In the genomic region with DNA sequence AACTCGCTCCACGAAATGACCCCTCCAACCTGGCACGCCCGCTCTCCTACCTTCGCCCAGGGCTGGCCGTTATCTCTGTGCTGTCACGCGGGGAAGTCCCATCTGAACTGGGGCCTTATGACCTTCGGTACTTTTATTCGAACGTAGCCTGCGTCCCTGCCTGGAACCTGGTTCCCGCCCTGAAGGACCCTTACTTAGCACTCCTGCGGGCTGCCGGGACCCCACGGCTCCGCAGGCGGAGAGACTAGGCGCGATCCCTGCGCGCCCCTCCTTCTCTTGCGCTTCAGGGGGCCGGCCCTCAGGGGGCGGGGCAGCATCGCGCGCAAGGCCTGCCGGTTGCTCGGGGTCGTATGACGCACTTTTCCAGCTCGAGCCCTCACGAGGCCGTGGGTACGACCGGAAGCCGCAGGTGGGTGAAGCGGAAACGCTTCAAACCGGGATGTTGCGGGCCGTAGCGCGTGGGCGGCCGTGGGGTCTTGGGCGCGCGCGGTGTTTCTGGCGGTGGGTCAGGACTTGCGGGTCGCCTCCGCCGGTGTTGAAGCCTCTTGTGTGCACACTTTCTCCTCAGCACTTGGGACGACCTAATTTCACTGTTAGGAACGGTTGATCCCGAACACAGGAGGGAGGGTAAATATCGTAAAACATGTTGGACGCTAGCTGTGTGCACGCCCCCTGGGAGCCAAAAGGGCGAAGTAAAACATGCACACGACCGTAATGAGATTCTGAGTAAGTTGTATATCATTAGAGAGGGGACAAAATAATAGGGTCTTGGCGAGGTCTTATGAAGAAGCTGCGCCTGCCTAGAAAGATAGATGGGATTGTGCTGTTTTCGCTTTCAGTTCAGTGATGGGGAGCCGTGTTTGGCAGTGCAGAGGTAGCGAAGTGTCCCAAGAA, we compare ENCODE assay signal across 1 cellular context.
A peak's percentile ranks its signal among the peaks of the same experiment; 100 is the strongest.
TF ChIP-seq lines count a peak whose summit lies in the region.

LIPT1 (plus strand) TSS at position 325 of the 894 bp plus-strand sequence. CDS start 6,991 bp downstream, outside the sequence.
TSGA10 (minus strand) TSS at position 300 of the 894 bp plus-strand sequence. CDS start 45,503 bp downstream, outside the sequence.

TF ChIP-seq in H1, 55 proteins besides CTCF, POLR2A, EP300 and RAD21 (continues in another document):
- TF ChIP-seq TCF12 (IDR thresholded peaks at IDR 0.05; ENCODE audit: low read depth, low read length) (no peak), BRCA1 (IDR thresholded peaks at IDR 0.05; ENCODE audit: low read depth, low read length) (no peak), YY1 (IDR thresholded peaks at IDR 0.05; ENCODE audit: low read depth, low read length) (no peak), SP4 (IDR thresholded peaks at IDR 0.05; ENCODE audit: low read length) (no peak), CBX5 (IDR thresholded peaks at IDR 0.05; ENCODE audit: low read depth, low read length) (no peak), ATF3 (IDR thresholded peaks at IDR 0.05; ENCODE audit: insufficient read depth, low read depth, low read length) (no peak), SP2 (IDR thresholded peaks at IDR 0.05; ENCODE audit: low read length) (no peak), HDAC2 (IDR thresholded peaks at IDR 0.05; ENCODE audit: borderline replicate concordance in 1 of 2, low read depth in 2 of 2, low read length in 2 of 2) (peak in 1 of 2 experiments; percentile 66; a peak in 2 of 4 replicates), RFX5 (IDR thresholded peaks at IDR 0.05; ENCODE audit: borderline replicate concordance, low read depth, low read length) (no peak), CEBPB (IDR thresholded peaks at IDR 0.05; ENCODE audit: low read depth, low read length) (no peak), TBP (IDR thresholded peaks at IDR 0.05; ENCODE audit: low read depth, low read length) (peak; percentile 54; the same call in 1 of the 2 replicates), SIX5 (IDR thresholded peaks at IDR 0.05; ENCODE audit: low read depth, low read length) (no peak), POLR2AphosphoS5 (IDR thresholded peaks at IDR 0.05; ENCODE audit: low read depth, low read length) (peak; percentile 82), GTF2F1 (IDR thresholded peaks at IDR 0.05; ENCODE audit: borderline replicate concordance, low read depth, low read length) (no peak), BACH1 (IDR thresholded peaks at IDR 0.05; ENCODE audit: low read length) (peak; percentile 54; the same call in 1 of the 2 replicates), KDM4A (IDR thresholded peaks at IDR 0.05; ENCODE audit: low read depth, low read length, severe bottlenecking) (peak; percentile 96), RNF2 (IDR thresholded peaks at IDR 0.05; ENCODE audit: borderline replicate concordance, low read depth, low read length, missing control alignments, poor library complexity, severe bottlenecking) (no peak), CREB1 (IDR thresholded peaks at IDR 0.05) (peak; percentile 80), SUZ12 (IDR thresholded peaks at IDR 0.05; ENCODE audit: low read length) (no peak), NANOG (IDR thresholded peaks at IDR 0.05; ENCODE audit: insufficient read depth, low read depth, low read length, poor library complexity, severe bottlenecking) (no peak), EGR1 (IDR thresholded peaks at IDR 0.05; ENCODE audit: borderline replicate concordance, low read depth, low read length) (peak; percentile 81), EZH2 (IDR thresholded peaks at IDR 0.05; ENCODE audit: low read depth, low read length, severe bottlenecking) (no peak), MAFK (IDR thresholded peaks at IDR 0.05; ENCODE audit: low read depth, low read length) (no peak), GABPA (IDR thresholded peaks at IDR 0.05; ENCODE audit: borderline replicate concordance, insufficient read depth, low read length) (peak; percentile 63; the same call in 1 of the 2 replicates), PHF8 (conservative IDR thresholded peaks at IDR 0.05; ENCODE audit: low read depth, low read length) (peak; percentile 91), SP1 (IDR thresholded peaks at IDR 0.05; ENCODE audit: low read depth, low read length) (no peak), NRF1 (IDR thresholded peaks at IDR 0.05; ENCODE audit: low read depth, low read length) (no peak), ASH2L (IDR thresholded peaks at IDR 0.05; ENCODE audit: low read length) (peak; percentile 93), TEAD4 (IDR thresholded peaks at IDR 0.05; ENCODE audit: low read depth, low read length) (0 out of 2 replicates have a peak, but pooled peaks have one; percentile 4), HDAC6 (IDR thresholded peaks at IDR 0.05; ENCODE audit: low read depth, low read length) (no peak), ATF2 (IDR thresholded peaks at IDR 0.05; ENCODE audit: low read length) (no peak; the same call in 1 of the 2 replicates), KDM5A (IDR thresholded peaks at IDR 0.05; ENCODE audit: low read length) (no peak), TAF1 (IDR thresholded peaks at IDR 0.05; ENCODE audit: low read depth, low read length) (peak; percentile 76), BCL11A (IDR thresholded peaks at IDR 0.05; ENCODE audit: low read depth in 2 of 2, low read length in 2 of 2) (no peak), RBBP5 (IDR thresholded peaks at IDR 0.05; ENCODE audit: borderline replicate concordance, low read depth, low read length) (no peak), TAF7 (optimal IDR thresholded peaks at IDR 0.05; ENCODE audit: borderline replicate concordance, low read depth, low read length) (peak; percentile 54), CHD7 (IDR thresholded peaks at IDR 0.05; ENCODE audit: insufficient replicate concordance, low read length) (no peak), ZNF274 (IDR thresholded peaks at IDR 0.05; ENCODE audit: borderline replicate concordance, extremely low read depth, low read length) (no peak), CHD2 (IDR thresholded peaks at IDR 0.05; ENCODE audit: low read length) (peak; percentile 25; the same call in 1 of the 2 replicates), CHD1 (IDR thresholded peaks at IDR 0.05; ENCODE audit: low read depth, low read length) (no peak), KDM1A (IDR thresholded peaks at IDR 0.05; ENCODE audit: borderline replicate concordance, low read length) (no peak), POU5F1 (IDR thresholded peaks at IDR 0.05; ENCODE audit: low read depth, low read length) (no peak), JUND (IDR thresholded peaks at IDR 0.05; ENCODE audit: low read length) (0 out of 2 replicates have a peak, but pooled peaks have one; percentile 50), SIN3A (conservative IDR thresholded peaks at IDR 0.05 in 1 of 2, IDR thresholded peaks at IDR 0.05 in 1 of 2; ENCODE audit: low read depth in 1 of 2, low read length in 2 of 2) (peak in 1 of 2 experiments; percentile 43; a peak in 1 of 4 replicates), RXRA (IDR thresholded peaks at IDR 0.05; ENCODE audit: insufficient read depth, low read depth, low read length) (no peak), FOSL1 (IDR thresholded peaks at IDR 0.05; ENCODE audit: insufficient read depth, low read depth, low read length) (no peak), CTBP2 (IDR thresholded peaks at IDR 0.05; ENCODE audit: borderline replicate concordance, insufficient read depth, insufficient read length, low read length) (no peak), SIRT6 (IDR thresholded peaks at IDR 0.05; ENCODE audit: low read length) (no peak), CBX8 (IDR thresholded peaks at IDR 0.05; ENCODE audit: borderline replicate concordance, low read depth, low read length) (no peak), JUN (IDR thresholded peaks at IDR 0.05; ENCODE audit: low read depth, low read length) (no peak), SAP30 (IDR thresholded peaks at IDR 0.05; ENCODE audit: insufficient read depth, insufficient replicate concordance, low read length) (no peak)
- TF ChIP-seq, protein P1, sequence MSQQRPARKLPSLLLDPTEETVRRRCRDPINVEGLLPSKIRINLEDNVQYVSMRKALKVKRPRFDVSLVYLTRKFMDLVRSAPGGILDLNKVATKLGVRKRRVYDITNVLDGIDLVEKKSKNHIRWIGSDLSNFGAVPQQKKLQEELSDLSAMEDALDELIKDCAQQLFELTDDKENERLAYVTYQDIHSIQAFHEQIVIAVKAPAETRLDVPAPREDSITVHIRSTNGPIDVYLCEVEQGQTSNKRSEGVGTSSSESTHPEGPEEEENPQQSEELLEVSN (IDR thresholded peaks at IDR 0.05) = peak; percentile 59
- TF ChIP-seq, protein P2, sequence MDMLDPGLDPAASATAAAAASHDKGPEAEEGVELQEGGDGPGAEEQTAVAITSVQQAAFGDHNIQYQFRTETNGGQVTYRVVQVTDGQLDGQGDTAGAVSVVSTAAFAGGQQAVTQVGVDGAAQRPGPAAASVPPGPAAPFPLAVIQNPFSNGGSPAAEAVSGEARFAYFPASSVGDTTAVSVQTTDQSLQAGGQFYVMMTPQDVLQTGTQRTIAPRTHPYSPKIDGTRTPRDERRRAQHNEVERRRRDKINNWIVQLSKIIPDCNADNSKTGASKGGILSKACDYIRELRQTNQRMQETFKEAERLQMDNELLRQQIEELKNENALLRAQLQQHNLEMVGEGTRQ (IDR thresholded peaks at IDR 0.05; ENCODE audit: low read length) = peak; percentile 6; the same call in 1 of the 2 replicates
